ENCODE assay signal across 25 cellular contexts in genomic region chr19:13826652-13827235, GRCh38. TPM values are rescaled to one million over a fixed set of nuclear protein-coding genes. Genes with fewer than 3 reads are reported as not detected.
A peak's percentile ranks its signal among the peaks of the same experiment; 100 is the strongest.
DNase-seq lines count a peak whose midpoint lies in the region; FAIRE-seq and TF ChIP-seq lines count a peak whose summit lies in the region.
"Had no signal": no experiment of that assay in that cellular context is flagged by ENCODE, and none has a peak within 500 bp of the region (broad histone marks: within the 10 kb centered on the region; RNA-seq: fewer than 3 reads in every experiment).

No MANE protein-coding gene starts in this region.

- H3K27ac ChIP-seq in H1 (ENCODE audit: low read depth, low read length) (no peak overlapping the region), osteoblast (ENCODE audit: low read depth, low read length) (no peak overlapping the region)
- H3K27ac ChIP-seq: BLaER1, SJSA1 had no signal

- H3K9me3 ChIP-seq in H1 (ENCODE audit: insufficient read depth in 2 of 2, low read depth in 1 of 2, low read length in 1 of 2) (no peaks in the 10 kb centered on the region), osteoblast (ENCODE audit: low read depth, low read length) (no peaks in the 10 kb centered on the region)
- H3K9me3 ChIP-seq: BLaER1, SJSA1 had no signal

- TF ChIP-seq POLR2A in H1 (IDR thresholded peaks at IDR 0.05; ENCODE audit: control extremely low read depth in 1 of 2, low read depth in 2 of 2, low read length in 2 of 2): no peak

- H3K36me3 ChIP-seq in H1 (ENCODE audit: control insufficient read depth in 2 of 4, insufficient read depth in 4 of 4, low read length in 3 of 4): peaks cover 2 to 26% (median 17%) of the 10 kb centered on the region in 4 experiments; a peak in 6 of 8 replicates
- peaks cover 61% of the 10 kb centered on the region for H3K36me3 ChIP-seq in osteoblast (ENCODE audit: insufficient read depth, low read length)

- POLR2A ChIA-PET in H1 (lab: Charles Lee; ENCODE audit: partially characterized antibody): interaction anchor here (0.5 to 4.2 kb wide), 15 partner anchors 9 to 62 kb away, joined by 3 to 20 read pairs (median 5); partner anchors contain the start of genes C19orf53 and MRI1

- CTCF ChIA-PET in H1 (lab: Charles Lee; ENCODE audit: partially characterized antibody): interaction anchor here (1.0 to 5.7 kb wide), 7 partner anchors 9 to 43 kb away, joined by 3 to 27 read pairs (median 8); no protein-coding TSS in a partner anchor

- H4K20me1 ChIP-seq in H1 (replicated peaks in 1 of 2; ENCODE audit: control insufficient read depth in 1 of 2, insufficient read depth in 2 of 2, low read length in 2 of 2) (peaks cover 0 to 4% of the 10 kb centered on the region in 2 experiments), osteoblast (ENCODE audit: insufficient read depth, low read length) (peaks cover 49% of the 10 kb centered on the region)

- H3K4me3 ChIP-seq in H1 (ENCODE audit: extremely low read depth in 1 of 4, insufficient read depth in 2 of 4, low read depth in 3 of 4, low read length in 4 of 4) (no peak overlapping the region), osteoblast (ENCODE audit: insufficient read depth, low read length) (no peak overlapping the region)
- H3K4me3 ChIP-seq: BLaER1, SJSA1 had no signal

- no peak overlapping the region for H3K4me2 ChIP-seq in H1 (ENCODE audit: insufficient read depth in 1 of 2, low read depth in 2 of 2, low read length in 2 of 2)
- no peak overlapping the region for H3K4me2 ChIP-seq in osteoblast (ENCODE audit: insufficient read depth, low read length)
- H3K4me2 ChIP-seq: BLaER1 had no signal

- H3K79me2 ChIP-seq in H1 (ENCODE audit: control insufficient read depth in 1 of 2, insufficient read depth in 2 of 2, low read length in 2 of 2) (no peaks in the 10 kb centered on the region), osteoblast (ENCODE audit: insufficient read depth, low read length) (peaks cover 11% of the 10 kb centered on the region)

- H3K4me1 ChIP-seq in H1 (replicated peaks in 1 of 4; ENCODE audit: control insufficient read depth in 3 of 4, insufficient read depth in 4 of 4, low read length in 3 of 4): peaks cover 0 to 2% (median 0%) of the 10 kb centered on the region in 4 experiments; a peak in 2 of 7 replicates
- H3K4me1 ChIP-seq in osteoblast (ENCODE audit: insufficient read depth, low read length): peaks cover 6% of the 10 kb centered on the region
- H3K4me1 ChIP-seq: SJSA1 had no signal

- H3K14ac ChIP-seq in H1 (ENCODE audit: insufficient read length): no peak overlapping the region

- no peaks in the 10 kb centered on the region for H3K27me3 ChIP-seq in H1 (replicated peaks in 1 of 4; ENCODE audit: control insufficient read depth in 3 of 4, extremely low read depth in 1 of 4, insufficient read depth in 3 of 4, low read length in 3 of 4)
- H3K27me3 ChIP-seq in osteoblast (ENCODE audit: insufficient read depth, low read length): no peaks in the 10 kb centered on the region
- H3K27me3 ChIP-seq: BLaER1, SJSA1 had no signal

- H3K4me3 Mint-ChIP-seq in activated T-cell treated with anti-CD3 and anti-CD28 coated beads, Interleukin-2, amount 50 U/mL, for 24 hours: no peak overlapping the region
- peak overlapping the region; percentile 8; the same call in 1 of the 2 replicates for H3K4me3 Mint-ChIP-seq in HFFc6
- H3K4me3 Mint-ChIP-seq: CD4-positive, alpha-beta T cell had no signal

- H3K56ac ChIP-seq in H1 (replicated peaks; ENCODE audit: insufficient read length, low read depth, low read length): no peak overlapping the region

- no peak overlapping the region for H4K5ac ChIP-seq in H1 (ENCODE audit: insufficient read length, low read depth, low read length)

- no peak overlapping the region for H4K8ac ChIP-seq in H1 (ENCODE audit: extremely low read depth, insufficient read depth, low read length)

- 96% methylated on average over 9 of the region's 9 CpGs; no CpG with 5 or more reads in 1 of the 2 experiments for WGBS in H1 (ENCODE audit: extremely low coverage in 1 of 2, insufficient coverage in 1 of 2, insufficient read length in 1 of 2, insufficient replicate concordance in 2 of 2, low coverage in 1 of 2, low lambda C conversion rate in 2 of 2, missing lambda C conversion rate in 1 of 2), 2 experiments

- H3K27ac Mint-ChIP-seq in activated T-cell treated with anti-CD3 and anti-CD28 coated beads, Interleukin-2, amount 50 U/mL, for 24 hours: peak overlapping the region; percentile 50
- no peak overlapping the region; the same call in 1 of the 2 replicates for H3K27ac Mint-ChIP-seq in HFFc6
- H3K27ac Mint-ChIP-seq: CD4-positive, alpha-beta T cell had no signal

- no peaks in the 10 kb centered on the region for H3K9me3 Mint-ChIP-seq in activated T-cell treated with anti-CD3 and anti-CD28 coated beads, Interleukin-2, amount 50 U/mL, for 24 hours
- peaks cover 26% of the 10 kb centered on the region for H3K9me3 Mint-ChIP-seq in HFFc6
- H3K9me3 Mint-ChIP-seq: CD4-positive, alpha-beta T cell had no signal

- H2AFZ ChIP-seq in H1 (ENCODE audit: low read length) (no peak overlapping the region), osteoblast (ENCODE audit: low read length) (no peak overlapping the region)

- no peak overlapping the region for H3K23ac ChIP-seq in H1 (ENCODE audit: insufficient read length)

- H3K79me1 ChIP-seq in H1 (ENCODE audit: low read depth, low read length): no peaks in the 10 kb centered on the region; the same call in 1 of the 2 replicates

- H2BK5ac ChIP-seq in H1 (ENCODE audit: low read depth, low read length): no peak overlapping the region

- no peak overlapping the region for H4K91ac ChIP-seq in H1 (replicated peaks; ENCODE audit: insufficient read length, low read length)

- no peak overlapping the region for H2BK20ac ChIP-seq in H1 (ENCODE audit: low read length)

- no peaks in the 10 kb centered on the region for H3K23me2 ChIP-seq in H1 (ENCODE audit: low read depth, low read length)

- no peak overlapping the region for H3K9ac ChIP-seq in H1 (replicated peaks in 1 of 4; ENCODE audit: extremely low read depth in 1 of 4, low read depth in 3 of 4, low read length in 3 of 4)
- H3K9ac ChIP-seq: BLaER1 had no signal

- no peak overlapping the region for H2BK120ac ChIP-seq in H1 (replicated peaks; ENCODE audit: low read depth, low read length)

- no peaks in the 10 kb centered on the region for H3K27me3 Mint-ChIP-seq in activated T-cell treated with anti-CD3 and anti-CD28 coated beads, Interleukin-2, amount 50 U/mL, for 24 hours
- peaks cover 50% of the 10 kb centered on the region for H3K27me3 Mint-ChIP-seq in HFFc6 (ENCODE audit: insufficient read depth)
- H3K27me3 Mint-ChIP-seq: CD4-positive, alpha-beta T cell had no signal

- TF ChIP-seq CTCF in HFFc6 (IDR thresholded peaks at IDR 0.05): peak; percentile 20; the same call in 1 of the 2 replicates
- no peak for TF ChIP-seq CTCF in H1 (IDR thresholded peaks at IDR 0.05; ENCODE audit: control extremely low read depth in 1 of 3, insufficient read depth in 1 of 3, low read depth in 1 of 3, low read length in 3 of 3)
- TF ChIP-seq CTCF in osteoblast (IDR thresholded peaks at IDR 0.05; ENCODE audit: extremely low read depth, low read depth, low read length): no peak

- H3K18ac ChIP-seq in H1 (ENCODE audit: extremely low read depth, low read length): no peak overlapping the region

- no peak for FAIRE-seq in H1 (lab: Jason Lieb, UNC)
- FAIRE-seq: D721Med, GM18507, HepG2 had no signal

- H2BK15ac ChIP-seq in H1 (ENCODE audit: low read length): 0 out of 2 replicates have a peak overlapping the region, but pooled peaks have one; percentile 72

- H3K4me1 Mint-ChIP-seq in activated T-cell treated with anti-CD3 and anti-CD28 coated beads, Interleukin-2, amount 50 U/mL, for 24 hours (ENCODE audit: low read depth): peaks cover 1% of the 10 kb centered on the region
- H3K4me1 Mint-ChIP-seq in HFFc6 (ENCODE audit: low read depth): peaks cover 21% of the 10 kb centered on the region

- no peak overlapping the region for H3K4ac ChIP-seq in H1 (replicated peaks; ENCODE audit: insufficient read length, low read depth, low read length)

- peaks cover 25% of the 10 kb centered on the region for H3K36me3 Mint-ChIP-seq in activated T-cell treated with anti-CD3 and anti-CD28 coated beads, Interleukin-2, amount 50 U/mL, for 24 hours (ENCODE audit: low read depth)
- H3K36me3 Mint-ChIP-seq in HFFc6 (ENCODE audit: low read depth): peaks cover 44% of the 10 kb centered on the region

- DNase-seq in activated T-cell treated with anti-CD3 and anti-CD28 coated beads, Interleukin-2, amount 50 U/mL, for 24 hours: no peak
- no peak for DNase-seq in activated T-cell treated with anti-CD3 and anti-CD28 coated beads, Interleukin-2, amount 50 U/mL, for 1 hour
- DNase-seq in HFFc6 (no peak), H1 (ENCODE audit: low read depth in 1 of 2, low spot score in 2 of 2) (no peak), osteoblast (ENCODE audit: insufficient read length, low spot score, missing footprints) (peak; percentile 59), anterior cingulate cortex (lab: John Stamatoyannopoulos, UW) (no peak), hepatic stellate cell (ENCODE audit: low spot score) (no peak)
- no peak for DNase-seq in central memory CD4-positive, alpha-beta T cell
- DNase-seq: CD4-positive, alpha-beta T cell; GOT3; Kasumi-1; NCI-H1092 treated with DMSO at 0.1 percent for 48 hours; NCI-H1436; NCI-H345; NCI-H524 treated with DMSO at 0.1 percent for 48 hours; NCI-H774; Right ventricle myocardium superior had no signal

- no peak overlapping the region for H2BK12ac ChIP-seq in H1 (ENCODE audit: low read depth, low read length)

- no peak for TF ChIP-seq EP300 in H1 (IDR thresholded peaks at IDR 0.05; ENCODE audit: borderline replicate concordance in 1 of 2, low read depth in 2 of 2, low read length in 2 of 2)

- no peak overlapping the region for H2AK5ac ChIP-seq in H1 (ENCODE audit: low read depth, low read length)

- TF ChIP-seq RAD21 in H1 (IDR thresholded peaks at IDR 0.05 in 1 of 2, conservative IDR thresholded peaks at IDR 0.05 in 1 of 2; ENCODE audit: low read depth in 2 of 2, low read length in 2 of 2): no peak

RNA-seq across cellular contexts. Expression of gene ZSWIM4, which starts 31.5 kb away (rescaled TPM):
- 1 to 10 TPM; 5.0 to 6.0 (median 5.2) TPM for total RNA-seq in HFFc6 (2021; fragmentation: NEBNext Ultra II Directional; extraction: Animal tissue kit (Norgen Biotek cat#: 25700))
- 31.1 and 32.7 TPM in 2 replicates for total RNA-seq in H1 (2021; fragmentation: NEBNext Ultra II Directional; extraction: Animal tissue kit (Norgen Biotek cat#: 25700))
- polyA plus RNA-seq in H1 (2011; rRNA removed): 12.2 and 23.2 TPM in 2 replicates
- 10.9 TPM for polyA plus RNA-seq in H1 (2011; cell fraction: cytosol; rRNA removed)
- 21.2 TPM for polyA plus RNA-seq in H1 (2011; cell fraction: nucleus; rRNA removed)
- polyA plus RNA-seq in H1 (2012, experiment 1 of 2): 13.1 to 23.1 TPM (median 21.0 TPM) in 4 replicates
- 20.0 TPM for polyA plus RNA-seq in H1 (2012, experiment 2 of 2)
- 17.0 TPM for polyA plus RNA-seq in H1 (2013, experiment 1 of 2)
- 17.3 TPM for polyA plus RNA-seq in H1 (2013, experiment 2 of 2)
- polyA minus RNA-seq in H1 (2011; rRNA and poly(A)+ RNA removed): 8.9 and 10.8 TPM in 2 replicates
- polyA minus RNA-seq in H1 (2011; cell fraction: cytosol; rRNA and poly(A)+ RNA removed): 23.9 TPM
- 13.5 TPM for polyA minus RNA-seq in H1 (2011; cell fraction: nucleus; rRNA and poly(A)+ RNA removed)
- 6.8 and 9.0 TPM in 2 replicates for total RNA-seq in osteoblast

RNA-seq across cellular contexts. Expression of gene NANOS3, which starts 50.2 kb away (rescaled TPM):
- total RNA-seq in HFFc6 (2021; fragmentation: NEBNext Ultra II Directional; extraction: Animal tissue kit (Norgen Biotek cat#: 25700)): 1 to 10 TPM in 5 of 6 experiments, under 1 TPM in 1; 0.91 to 1.7 (median 1.4) TPM
- not detected in 2 replicates for total RNA-seq in H1 (2021; fragmentation: NEBNext Ultra II Directional; extraction: Animal tissue kit (Norgen Biotek cat#: 25700))
- polyA plus RNA-seq in H1 (2011; rRNA removed): 0.14 and 0.62 TPM in 2 replicates
- not detected for polyA plus RNA-seq in H1 (2011; cell fraction: cytosol; rRNA removed)
- not detected for polyA plus RNA-seq in H1 (2011; cell fraction: nucleus; rRNA removed)
- polyA plus RNA-seq in H1 (2012, experiment 1 of 2): 0.69 to 0.83 TPM in 2 of 4 replicates, not detected in the others
- not detected for polyA plus RNA-seq in H1 (2012, experiment 2 of 2)
- 1.2 TPM for polyA plus RNA-seq in H1 (2013, experiment 1 of 2)
- 1.3 TPM for polyA plus RNA-seq in H1 (2013, experiment 2 of 2)
- polyA minus RNA-seq in H1 (2011; rRNA and poly(A)+ RNA removed): not detected in 2 replicates
- polyA minus RNA-seq in H1 (2011; cell fraction: cytosol; rRNA and poly(A)+ RNA removed): not detected
- polyA minus RNA-seq in H1 (2011; cell fraction: nucleus; rRNA and poly(A)+ RNA removed): not detected
- total RNA-seq in osteoblast: 0.59 TPM in 1 of 2 replicates, not detected in the other
- total RNA-seq: A172, HepG2, HT1080, M059J had no signal

RNA-seq across cellular contexts. Expression of gene C19orf53, which starts 52.5 kb away (rescaled TPM):
- 100 to 1,000 TPM; 123 to 204 (median 172) TPM for total RNA-seq in HFFc6 (2021; fragmentation: NEBNext Ultra II Directional; extraction: Animal tissue kit (Norgen Biotek cat#: 25700))
- total RNA-seq in H1 (2021; fragmentation: NEBNext Ultra II Directional; extraction: Animal tissue kit (Norgen Biotek cat#: 25700)): 104 and 116 TPM in 2 replicates
- polyA plus RNA-seq in H1 (2011; rRNA removed): 169 and 193 TPM in 2 replicates
- 245 TPM for polyA plus RNA-seq in H1 (2011; cell fraction: cytosol; rRNA removed)
- polyA plus RNA-seq in H1 (2011; cell fraction: nucleus; rRNA removed): 182 TPM
- 163 to 238 TPM (median 229 TPM) in 4 replicates for polyA plus RNA-seq in H1 (2012, experiment 1 of 2)
- polyA plus RNA-seq in H1 (2012, experiment 2 of 2): 247 TPM
- 287 TPM for polyA plus RNA-seq in H1 (2013, experiment 1 of 2)
- 294 TPM for polyA plus RNA-seq in H1 (2013, experiment 2 of 2)
- 41.1 and 45.8 TPM in 2 replicates for polyA minus RNA-seq in H1 (2011; rRNA and poly(A)+ RNA removed)
- polyA minus RNA-seq in H1 (2011; cell fraction: cytosol; rRNA and poly(A)+ RNA removed): 65.8 TPM
- 48.6 TPM for polyA minus RNA-seq in H1 (2011; cell fraction: nucleus; rRNA and poly(A)+ RNA removed)
- 33.3 and 34.8 TPM in 2 replicates for total RNA-seq in osteoblast
